Comparison of ENCODE assay signal across 8 cellular contexts in genomic region chr1:24704411-24705259, GRCh38. TPM values are rescaled to one million over a fixed set of nuclear protein-coding genes. Genes with fewer than 3 reads are reported as not detected.
DNase-seq lines count a peak whose midpoint lies in the region; ATAC-seq and TF ChIP-seq lines count a peak whose summit lies in the region.

No MANE protein-coding gene starts in this region.

- peak; percentile 70 for DNase-seq in A172 (ENCODE audit: low spot score)
- DNase-seq in Karpas-422: no peak
- no peak for DNase-seq in mucosa of descending colon

- H3K4me2 ChIP-seq in Karpas-422 (ENCODE audit: low read depth, low read length, poor library complexity, severe bottlenecking): peak overlapping the region; percentile 11

- ATAC-seq in GM19452 (IDR thresholded peaks at IDR 0.05; ENCODE audit: unreplicated experiment) (no peak), HG03159 (IDR thresholded peaks at IDR 0.05; ENCODE audit: unreplicated experiment) (no peak), mucosa of descending colon (no peak)

- H3K4me3 ChIP-seq in Karpas-422 (ENCODE audit: low read length): no peak overlapping the region
- H3K4me3 ChIP-seq in urinary bladder (ENCODE audit: low read depth, low read length): no peak overlapping the region
- no peak overlapping the region for H3K4me3 ChIP-seq in mucosa of descending colon

- H3K9ac ChIP-seq in Karpas-422 (ENCODE audit: low read length): no peak overlapping the region

- no peaks in the 10 kb centered on the region for H3K27me3 ChIP-seq in Karpas-422 (ENCODE audit: low read length)
- H3K27me3 ChIP-seq in layer of hippocampus (ENCODE audit: control insufficient read depth, insufficient read depth, low read length): no peaks in the 10 kb centered on the region

- H3K79me2 ChIP-seq in Karpas-422 (ENCODE audit: low read length): no peaks in the 10 kb centered on the region

- H3K4me1 ChIP-seq in Karpas-422 (ENCODE audit: low read length) (peaks cover 10% of the 10 kb centered on the region), urinary bladder (ENCODE audit: insufficient read depth) (no peaks in the 10 kb centered on the region), mucosa of descending colon (ENCODE audit: low read depth) (peaks cover 5% of the 10 kb centered on the region)

- H3K9me3 ChIP-seq in Karpas-422 (ENCODE audit: low read length): no peaks in the 10 kb centered on the region
- H3K9me3 ChIP-seq in mucosa of descending colon: no peaks in the 10 kb centered on the region

- TF ChIP-seq CTCF in mucosa of descending colon (IDR thresholded peaks at IDR 0.05): no peak

- intact Hi-C loops in mucosa of descending colon (cut with DNase I, micrococcal nuclease): no loop called here

- no peaks in the 10 kb centered on the region for H3K36me3 ChIP-seq in Karpas-422 (ENCODE audit: insufficient read depth, low read length)
- H3K36me3 ChIP-seq in urinary bladder (ENCODE audit: insufficient read depth): no peaks in the 10 kb centered on the region
- H3K36me3 ChIP-seq in mucosa of descending colon (ENCODE audit: low read depth): no peaks in the 10 kb centered on the region

- H2AFZ ChIP-seq in Karpas-422 (ENCODE audit: low read length): no peak overlapping the region

- no peaks in the 10 kb centered on the region for H3K9me2 ChIP-seq in Karpas-422 (replicated peaks; ENCODE audit: insufficient read depth, low read length)

- H3K27ac ChIP-seq in Karpas-422 (ENCODE audit: low read length): no peak overlapping the region
- peak overlapping the region; percentile 73 for H3K27ac ChIP-seq in angular gyrus (ENCODE audit: low read depth, low read length)
- H3K27ac ChIP-seq in layer of hippocampus (ENCODE audit: low read depth, low read length): peak overlapping the region; percentile 94
- peak overlapping the region; percentile 25 for H3K27ac ChIP-seq in urinary bladder (ENCODE audit: low read depth)

- WGBS in urinary bladder: 64% methylated on average over 16 of the region's 16 CpGs

- no peaks in the 10 kb centered on the region for H4K20me1 ChIP-seq in Karpas-422 (ENCODE audit: insufficient read depth, low read depth, low read length)

RNA-seq across cellular contexts. Expression of gene CLIC4, which starts 40.6 kb away (rescaled TPM):
- total RNA-seq in A172 (2014; rRNA removed; shearing (Covaris generic)): 209 and 218 TPM in 2 replicates
- total RNA-seq in Karpas-422 (2014; rRNA removed; shearing (Covaris generic); ENCODE audit: low replicate concordance): 49.1 and 87.4 TPM in 2 replicates
- total RNA-seq in urinary bladder (505 TPM), mucosa of descending colon (100 to 1,000 TPM in 1 of 3 donors, 10 to 100 TPM in 2; 33.0 to 176 (median 52.4) TPM)
- polyA plus RNA-seq in urinary bladder: 284 TPM
